30 cellular contexts compared by ENCODE assay signal in the genomic region with DNA sequence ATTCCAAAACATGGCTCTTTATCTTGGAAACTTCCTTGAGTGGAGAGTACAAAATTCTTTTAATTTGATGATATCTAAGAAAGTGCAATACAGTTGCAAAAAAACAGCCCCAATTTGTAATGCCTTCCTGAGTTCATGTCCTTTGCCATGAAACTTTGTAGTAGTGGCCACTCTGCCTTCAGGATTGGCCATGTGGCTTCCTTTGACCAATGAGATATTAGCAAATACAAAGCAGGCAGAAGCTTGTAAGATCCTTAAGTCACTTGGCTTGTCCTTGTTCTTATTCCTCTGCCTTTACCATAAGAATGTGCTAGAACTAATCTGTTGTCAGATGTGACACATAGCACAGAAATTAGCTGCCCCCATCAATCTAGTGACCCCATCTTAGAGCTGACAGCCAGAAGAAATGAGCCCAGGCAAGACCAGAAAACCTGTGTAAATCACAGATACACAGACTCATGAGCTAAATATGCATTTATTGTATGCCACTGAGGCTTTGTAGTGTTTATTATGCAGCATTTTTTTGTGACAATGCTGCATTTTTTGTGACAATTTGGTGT. TPM values are rescaled to one million over a fixed set of nuclear protein-coding genes. Genes with fewer than 3 reads are reported as not detected.
DNase-seq lines count a peak whose midpoint lies in the region; ATAC-seq and TF ChIP-seq lines count a peak whose summit lies in the region.
"Had no signal": no experiment of that assay in that cellular context is flagged by ENCODE, and none has a peak within 500 bp of the region (broad histone marks: within the 10 kb centered on the region; RNA-seq: fewer than 3 reads in every experiment).

No MANE protein-coding gene starts in this region.

- H3K4me2 ChIP-seq in PC-3 (ENCODE audit: low read length), result peak overlapping the region; percentile 52
- peak overlapping the region; percentile 8 for H3K4me2 ChIP-seq in osteoblast (ENCODE audit: insufficient read depth, low read length)

- ATAC-seq in PC-3 (no peak), HG03521 (IDR thresholded peaks at IDR 0.05; ENCODE audit: unreplicated experiment) (no peak), GM18870 (IDR thresholded peaks at IDR 0.05; ENCODE audit: unreplicated experiment) (no peak)
- ATAC-seq: activated T-cell treated with anti-CD3 and anti-CD28 coated beads, Interleukin-2, amount 50 U/mL, for 4 hours; GM12878; lower lobe of right lung; sciatic nerve; stimulated activated naive CD8-positive, alpha-beta T cell treated with anti-CD3 and anti-CD28 coated beads, Interleukin-15, amount 100 ng/mL, for 72 hours had no signal

- H3K79me2 ChIP-seq in PC-3 (ENCODE audit: low read length) (peaks cover 100% of the 10 kb centered on the region), osteoblast (ENCODE audit: insufficient read depth, low read length) (peaks cover 92% of the 10 kb centered on the region)

- H3K36me3 ChIP-seq in PC-3 (ENCODE audit: low read depth, low read length), result peaks cover 75% of the 10 kb centered on the region
- H3K36me3 ChIP-seq in brain microvascular endothelial cell (replicated peaks), result peaks cover 81% of the 10 kb centered on the region
- peaks cover 82% of the 10 kb centered on the region for H3K36me3 ChIP-seq in osteoblast (ENCODE audit: insufficient read depth, low read length)
- H3K36me3 ChIP-seq: adrenal gland, lower lobe of right lung, upper lobe of left lung had no signal

- CTCF ChIA-PET in PC-3 (lab: Charles Lee), result no interaction called here

- H3F3A ChIP-seq in PC-3 (ENCODE audit: low read length, unreplicated experiment), result peaks cover 53% of the 10 kb centered on the region

- H3K9me2 ChIP-seq in PC-3 (replicated peaks; ENCODE audit: low read length), result no peaks in the 10 kb centered on the region

- no peak overlapping the region for H2AFZ ChIP-seq in PC-3 (ENCODE audit: low read length)
- H2AFZ ChIP-seq in osteoblast (ENCODE audit: low read length), result no peak overlapping the region

- peak overlapping the region; percentile 11; the same call in 1 of the 2 replicates for H3K4me3 ChIP-seq in PC-3 (ENCODE audit: low read length)
- no peak overlapping the region for H3K4me3 ChIP-seq in brain microvascular endothelial cell (ENCODE audit: low read depth, low read length)
- no peak overlapping the region for H3K4me3 ChIP-seq in osteoblast (ENCODE audit: insufficient read depth, low read length)
- H3K4me3 ChIP-seq: adrenal gland, GM12878, lower lobe of right lung, upper lobe of left lung had no signal

- in situ Hi-C loops in brain microvascular endothelial cell (cut with HindIII; ENCODE audit: low pct_ligation_motif_present, low sequenced_read_pairs), result no loop called here

- intact Hi-C loops in PC-3 (cut with micrococcal nuclease), result loop anchor here (2.0 kb wide), 1 partner anchor 47 kb away; no protein-coding TSS in a partner anchor

- TF ChIP-seq CTCF in PC-3 (conservative IDR thresholded peaks at IDR 0.05; ENCODE audit: low read depth, low read length) (no peak), brain microvascular endothelial cell (IDR thresholded peaks at IDR 0.05; ENCODE audit: low read depth, low read length, missing control alignments) (no peak), osteoblast (IDR thresholded peaks at IDR 0.05; ENCODE audit: extremely low read depth, low read depth, low read length) (no peak)

- TSS peak; percentile 2 for BruUV-seq in PC-3 (replicated peaks; lab: Mats Ljungman, UMichigan)

- no peak overlapping the region for H3K9ac ChIP-seq in PC-3 (ENCODE audit: low read length)

- H4K20me1 ChIP-seq in PC-3 (ENCODE audit: low read length), result peaks cover 46% of the 10 kb centered on the region
- H4K20me1 ChIP-seq in osteoblast (ENCODE audit: insufficient read depth, low read length), result peaks cover 2% of the 10 kb centered on the region

- POLR2A ChIA-PET in PC-3 (lab: Charles Lee; ENCODE audit: unreplicated experiment), result no interaction called here

- peaks cover 100% of the 10 kb centered on the region for H3K4me1 ChIP-seq in PC-3 (ENCODE audit: insufficient read depth, low read length)
- H3K4me1 ChIP-seq in osteoblast (ENCODE audit: insufficient read depth, low read length), result peaks cover 94% of the 10 kb centered on the region
- H3K4me1 ChIP-seq: upper lobe of left lung had no signal

- no peaks in the 10 kb centered on the region for H3K9me3 ChIP-seq in PC-3 (ENCODE audit: low read length)
- no peaks in the 10 kb centered on the region for H3K9me3 ChIP-seq in osteoblast (ENCODE audit: low read depth, low read length)
- H3K9me3 ChIP-seq: adrenal gland, lower lobe of right lung, upper lobe of left lung had no signal

- peak; percentile 20 for DNase-seq in AG08395 (ENCODE audit: low spot score)
- no peak for DNase-seq in PC-3
- DNase-seq in brain microvascular endothelial cell, result no peak
- no peak for DNase-seq in osteoblast (ENCODE audit: insufficient read length, low spot score, missing footprints)
- DNase-seq in SHP77 treated with DMSO at 0.1 percent for 48 hours (lab: John Stamatoyannopoulos, UW), result no peak
- DNase-seq in H4 (ENCODE audit: low spot score), result no peak
- DNase-seq: activated CD4-positive, alpha-beta T cell treated with anti-CD3 and anti-CD28 coated beads for 4 hours; activated naive CD4-positive, alpha-beta T cell treated with Interleukin-2 at 50 U/mL for 16 hours; activated T-cell treated with anti-CD3 and anti-CD28 coated beads, Interleukin-2, amount 50 U/mL, for 4 hours; adrenal gland; C1 segment of cervical spinal cord; Calu3; cortex of kidney; DND-41; islet precursor cell; lower lobe of right lung; NCI-H1048; NCI-H1694 treated with DMSO at 0.1 percent for 48 hours; NCI-H774; posterior cingulate gyrus; stimulated activated naive CD8-positive, alpha-beta T cell treated with anti-CD3 and anti-CD28 coated beads, Interleukin-15, amount 100 ng/mL, for 72 hours; upper lobe of left lung had no signal

- H3K27me3 ChIP-seq in PC-3 (ENCODE audit: low read length) (no peaks in the 10 kb centered on the region), brain microvascular endothelial cell (replicated peaks) (no peaks in the 10 kb centered on the region), osteoblast (ENCODE audit: insufficient read depth, low read length) (no peaks in the 10 kb centered on the region)
- H3K27me3 ChIP-seq: adrenal gland, upper lobe of left lung had no signal

- peak overlapping the region; percentile 99 for H3K27ac ChIP-seq in PC-3 (ENCODE audit: low read length)
- peak overlapping the region; percentile 51 for H3K27ac ChIP-seq in brain microvascular endothelial cell
- H3K27ac ChIP-seq in osteoblast (ENCODE audit: low read depth, low read length), result peak overlapping the region; percentile 49
- H3K27ac ChIP-seq: adrenal gland, lower lobe of right lung, upper lobe of left lung had no signal

RNA-seq across cellular contexts. Expression of gene BLID, which starts 29.8 kb away (rescaled TPM):
- total RNA-seq in PC-3 (2014; rRNA removed), result 5.4 and 5.7 TPM in 2 replicates
- total RNA-seq in osteoblast, result 18.1 and 20.0 TPM in 2 replicates
- 0.10 and 0.16 TPM in 2 replicates for total RNA-seq in H4 (2014; rRNA removed; shearing (Covaris generic))
- total RNA-seq: activated CD8-positive, alpha-beta memory T cell treated with anti-CD3 and anti-CD28 coated beads for 36 hours; activated T-cell treated with anti-CD3 and anti-CD28 coated beads, Interleukin-2, amount 50 U/mL, for 4 hours; Calu3; GM12878; H1; neural crest cell; T-helper 1 cell treated with Interleukin-12 subunit alpha and Interleukin-12 subunit beta and Interleukin-4 antibody, amounts not matched to agents 30 ng/mL and 1 ng/mL, for 36 hours had no signal

Comparison
In these comparisons a context has a peak if more than half of its experiments do, and no peak if none do; other contexts are left out.
1. H3K27ac ChIP-seq: peak in every context shown above with its lines; median percentile 99 in PC-3; 51 in brain microvascular endothelial cell; 49 in osteoblast.